ENCODE assay signal across 8 cellular contexts in the genomic region with DNA sequence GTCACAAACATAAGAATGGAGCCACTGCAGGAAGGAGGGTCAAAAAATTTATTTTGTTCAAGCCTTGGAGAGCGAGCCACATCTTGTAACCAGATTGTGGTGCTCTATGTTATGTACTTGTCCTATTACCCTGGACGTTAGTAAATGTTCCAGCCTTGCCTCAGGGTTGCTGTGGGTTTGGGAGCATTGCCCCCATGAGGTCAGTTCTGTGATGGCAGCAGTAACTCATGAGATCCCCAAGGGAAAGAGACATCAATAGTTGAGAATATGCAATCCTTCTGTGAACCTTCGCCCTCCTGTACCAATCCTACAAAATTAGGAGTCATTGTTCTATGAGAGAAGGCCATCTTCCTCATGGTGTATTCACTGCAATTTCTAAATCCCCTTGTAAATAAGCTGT. TPM values are rescaled to one million over a fixed set of nuclear protein-coding genes. Genes with fewer than 3 reads are reported as not detected.
DNase-seq lines count a peak whose midpoint lies in the region; ATAC-seq and TF ChIP-seq lines count a peak whose summit lies in the region.

No MANE protein-coding gene starts in this region.

- H3K9me3 ChIP-seq in cardiac muscle cell (ENCODE audit: low read depth), result no peaks in the 10 kb centered on the region
- no peaks in the 10 kb centered on the region for H3K9me3 ChIP-seq in NT2/D1 (ENCODE audit: insufficient read depth, low read length)
- H3K9me3 ChIP-seq in testis, result no peaks in the 10 kb centered on the region
- H3K9me3 ChIP-seq in MG63, result no peaks in the 10 kb centered on the region

- WGBS in testis, 2 donors, result 68 to 78% methylated on average over 3 of the region's 3 CpGs

- TF ChIP-seq POLR2A in testis (IDR thresholded peaks at IDR 0.05), result no peak

- TF ChIP-seq CTCF in cardiac muscle cell (IDR thresholded peaks at IDR 0.05; ENCODE audit: low read depth, low read length) (peak; percentile 55), testis (IDR thresholded peaks at IDR 0.05) (peak in 1 of 3 experiments; percentile 37)

- H3K9me3 Mint-ChIP-seq in activated naive CD8-positive, alpha-beta T cell treated with anti-CD3 and anti-CD28 coated beads for 36 hours, result no peaks in the 10 kb centered on the region

- intact Hi-C loops in cardiac septum (cut with DNase I), result loop anchor here (10.0 kb wide), 1 partner anchor 553 kb away; no protein-coding TSS in a partner anchor
- intact Hi-C loops in testis (cut with DNase I; ENCODE audit: low total_unique reads), result no loop called here

- ATAC-seq in HG03159 (IDR thresholded peaks at IDR 0.05; ENCODE audit: unreplicated experiment), result peak; percentile 47

- H3K27me3 Mint-ChIP-seq in activated naive CD8-positive, alpha-beta T cell treated with anti-CD3 and anti-CD28 coated beads for 36 hours, result no peaks in the 10 kb centered on the region

- H3K36me3 Mint-ChIP-seq in activated naive CD8-positive, alpha-beta T cell treated with anti-CD3 and anti-CD28 coated beads for 36 hours, result no peaks in the 10 kb centered on the region

- H3K4me1 Mint-ChIP-seq in activated naive CD8-positive, alpha-beta T cell treated with anti-CD3 and anti-CD28 coated beads for 36 hours, result peaks cover 3% of the 10 kb centered on the region

- H3K4me3 Mint-ChIP-seq in activated naive CD8-positive, alpha-beta T cell treated with anti-CD3 and anti-CD28 coated beads for 36 hours, result no peak overlapping the region

- H3K36me3 ChIP-seq in cardiac muscle cell (no peaks in the 10 kb centered on the region), NT2/D1 (ENCODE audit: insufficient read depth, insufficient read length, low read length) (no peaks in the 10 kb centered on the region), testis (ENCODE audit: low read depth, missing control alignments) (no peaks in the 10 kb centered on the region), MG63 (no peaks in the 10 kb centered on the region)

- DNase-seq in cardiac muscle cell (ENCODE audit: low read depth in 1 of 2, low spot score in 1 of 2) (peak; percentile 52 to 66), cardiac septum (ENCODE audit: low spot score) (no peak), NT2/D1 (ENCODE audit: low read depth, low spot score) (peak; percentile 27), fibroblast of gingiva (ENCODE audit: low read depth) (peak; percentile 29), testis (peak; percentile 64), MG63 (no peak)
- DNase-seq in activated naive CD8-positive, alpha-beta T cell treated with anti-CD3 and anti-CD28 coated beads for 36 hours, result no peak

- no peak overlapping the region for H3K27ac Mint-ChIP-seq in activated naive CD8-positive, alpha-beta T cell treated with anti-CD3 and anti-CD28 coated beads for 36 hours

- H3K27me3 ChIP-seq in cardiac muscle cell (no peaks in the 10 kb centered on the region), NT2/D1 (ENCODE audit: insufficient read depth, insufficient read length) (no peaks in the 10 kb centered on the region), testis (no peaks in the 10 kb centered on the region), MG63 (no peaks in the 10 kb centered on the region)

- H3K27ac ChIP-seq in cardiac muscle cell, result no peak overlapping the region
- H3K27ac ChIP-seq in testis, result no peak overlapping the region

- H3K4me1 ChIP-seq in cardiac muscle cell (ENCODE audit: low read depth), result no peaks in the 10 kb centered on the region
- H3K4me1 ChIP-seq in NT2/D1 (ENCODE audit: insufficient read depth, insufficient read length), result no peaks in the 10 kb centered on the region
- no peaks in the 10 kb centered on the region for H3K4me1 ChIP-seq in testis

- H3K4me3 ChIP-seq in cardiac muscle cell, result no peak overlapping the region
- H3K4me3 ChIP-seq in NT2/D1 (ENCODE audit: insufficient read length, low read depth), result no peak overlapping the region
- H3K4me3 ChIP-seq in testis, result no peak overlapping the region
- H3K4me3 ChIP-seq in MG63, result no peak overlapping the region

- H3K9ac ChIP-seq in NT2/D1 (ENCODE audit: insufficient read length, low read depth), result no peak overlapping the region

RNA-seq across cellular contexts. Expression of gene CFAP206, which starts 16.4 kb away (rescaled TPM):
- total RNA-seq in cardiac muscle cell (0.14 TPM in 1 of 2 replicates, not detected in the other), cardiac septum (not detected), testis (10 to 100 TPM; 37.8 to 48.8 TPM)
- polyA plus RNA-seq in cardiac muscle cell (0.40 TPM in 1 of 2 replicates, not detected in the other), testis (ENCODE audit: insufficient read depth, low read depth, low replicate concordance) (116 TPM)
- not detected for total RNA-seq in activated naive CD8-positive, alpha-beta T cell treated with anti-CD3 and anti-CD28 coated beads for 36 hours
- total RNA-seq in MG63 (2014; rRNA removed; shearing (Covaris generic); ENCODE audit: low replicate concordance), result not detected in 2 replicates

RNA-seq across cellular contexts. Expression of gene C6orf163, which starts 46.7 kb away (rescaled TPM):
- total RNA-seq in cardiac muscle cell (1.5 and 4.3 TPM in 2 replicates), cardiac septum (4.5 TPM), testis (10 to 100 TPM; 12.5 to 17.4 TPM)
- polyA plus RNA-seq in cardiac muscle cell (1.4 and 2.8 TPM in 2 replicates), testis (ENCODE audit: insufficient read depth, low read depth, low replicate concordance) (10.1 TPM)
- 1 to 10 TPM in 1 of 2 experiments, under 1 TPM in 1; 0.98 to 1.5 TPM for total RNA-seq in activated naive CD8-positive, alpha-beta T cell treated with anti-CD3 and anti-CD28 coated beads for 36 hours
- not detected in 2 replicates for total RNA-seq in MG63 (2014; rRNA removed; shearing (Covaris generic); ENCODE audit: low replicate concordance)

Comparison
In these comparisons a context has a peak if more than half of its experiments do, and no peak if none do; other contexts are left out.
1. DNase-seq: peak in cardiac muscle cell (2 of 2), NT2/D1 (single experiment), fibroblast of gingiva (single experiment) and testis (single experiment); none in cardiac septum (single experiment), activated naive CD8-positive, alpha-beta T cell treated with anti-CD3 and anti-CD28 coated beads for 36 hours (single experiment) and MG63 (single experiment).
2. RNA of gene CFAP206, which starts 16.4 kb away (total RNA-seq): 37.8 to 48.8 TPM in testis; not detected in MG63, 0.14 TPM in cardiac muscle cell, not detected in cardiac septum (single experiment) and not detected in activated naive CD8-positive, alpha-beta T cell treated with anti-CD3 and anti-CD28 coated beads for 36 hours; every median in the first group is over 10 times any median in the second.